Comparison of ENCODE assay signal across 1 cellular context in genomic region chr19:8340341-8341096, GRCh38.
A peak's percentile ranks its signal among the peaks of the same experiment; 100 is the strongest.
TF ChIP-seq lines count a peak whose summit lies in the region.

No MANE protein-coding gene starts in this region.

TF ChIP-seq in HepG2, 621 proteins besides CTCF, POLR2A, EP300 and RAD21 (continued from another document and continues in another):
- TF ChIP-seq BCLAF1 (IDR thresholded peaks at IDR 0.05) (no peak), PATZ1 (CRISPR knock-in tag; IDR thresholded peaks at IDR 0.05) (peak; percentile 57), SMARCE1 (IDR thresholded peaks at IDR 0.05; ENCODE audit: borderline replicate concordance) (no peak), ZNF556 (CRISPR knock-in tag; IDR thresholded peaks at IDR 0.05; ENCODE audit: borderline replicate concordance) (0 out of 2 replicates have a peak, but pooled peaks have one; percentile 53), SSRP1 (CRISPR knock-in tag; IDR thresholded peaks at IDR 0.05) (no peak), ZBTB7A (CRISPR knock-in tag; IDR thresholded peaks at IDR 0.05) (peak; percentile 58; the same call in 1 of the 2 replicates), ATF2 (CRISPR knock-in tag; IDR thresholded peaks at IDR 0.05) (no peak), ZNF703 (CRISPR knock-in tag; IDR thresholded peaks at IDR 0.05; ENCODE audit: borderline replicate concordance) (no peak), TGIF2 (CRISPR knock-in tag; IDR thresholded peaks at IDR 0.05) (no peak), ZGPAT (CRISPR knock-in tag; IDR thresholded peaks at IDR 0.05) (no peak), SALL1 (CRISPR knock-in tag; IDR thresholded peaks at IDR 0.05) (peak; percentile 56), NR2F6 (IDR thresholded peaks at IDR 0.05) (peak; percentile 42; the same call in 1 of the 2 replicates), NR2F6 (CRISPR knock-in tag; IDR thresholded peaks at IDR 0.05) (no peak), ZMYM2 (CRISPR knock-in tag; IDR thresholded peaks at IDR 0.05) (no peak), ASH2L (IDR thresholded peaks at IDR 0.05; ENCODE audit: insufficient read length, low read depth, low read length) (no peak), STAG1 (CRISPR knock-in tag; IDR thresholded peaks at IDR 0.05) (peak; percentile 25; the same call in 1 of the 2 replicates), ZNF83 (CRISPR knock-in tag; IDR thresholded peaks at IDR 0.05; ENCODE audit: borderline replicate concordance) (no peak), PHF20 (CRISPR knock-in tag; IDR thresholded peaks at IDR 0.05) (no peak), ZFY (CRISPR knock-in tag; IDR thresholded peaks at IDR 0.05) (no peak), ESRRA (CRISPR knock-in tag; IDR thresholded peaks at IDR 0.05; ENCODE audit: low read depth) (no peak), NKX3-1 (CRISPR knock-in tag; IDR thresholded peaks at IDR 0.05) (no peak), ARID4A (CRISPR knock-in tag; IDR thresholded peaks at IDR 0.05; ENCODE audit: borderline replicate concordance) (peak; percentile 41; the same call in 1 of the 2 replicates), ZBTB21 (CRISPR knock-in tag; IDR thresholded peaks at IDR 0.05) (no peak), ZNF878 (CRISPR knock-in tag; IDR thresholded peaks at IDR 0.05) (no peak), ZNF232 (CRISPR knock-in tag; IDR thresholded peaks at IDR 0.05; ENCODE audit: borderline replicate concordance) (no peak), TCF12 (IDR thresholded peaks at IDR 0.05) (no peak), TCF12 (CRISPR knock-in tag; IDR thresholded peaks at IDR 0.05) (no peak), ZBTB7B (CRISPR knock-in tag; IDR thresholded peaks at IDR 0.05) (peak; percentile 65; the same call in 1 of the 2 replicates), SOX6 (IDR thresholded peaks at IDR 0.05) (no peak), SOX6 (CRISPR knock-in tag; IDR thresholded peaks at IDR 0.05) (0 out of 2 replicates have a peak, but pooled peaks have one; percentile 16), TEAD2 (CRISPR knock-in tag; IDR thresholded peaks at IDR 0.05) (no peak), SETDB1 (CRISPR knock-in tag; IDR thresholded peaks at IDR 0.05; ENCODE audit: borderline replicate concordance) (no peak), NR2C2 (CRISPR knock-in tag; IDR thresholded peaks at IDR 0.05; ENCODE audit: borderline replicate concordance) (peak; percentile 60; the same call in 1 of the 2 replicates), ZNF605 (CRISPR knock-in tag; IDR thresholded peaks at IDR 0.05) (0 out of 2 replicates have a peak, but pooled peaks have one; percentile 19), MLXIP (CRISPR knock-in tag; IDR thresholded peaks at IDR 0.05; ENCODE audit: borderline replicate concordance) (no peak), ZNF513 (CRISPR knock-in tag; conservative IDR thresholded peaks at IDR 0.05) (no peak), KDM5A (IDR thresholded peaks at IDR 0.05; ENCODE audit: borderline replicate concordance, low read length) (no peak), CENPBD1 (CRISPR knock-in tag; IDR thresholded peaks at IDR 0.05; ENCODE audit: borderline replicate concordance, low read depth) (no peak), ETV6 (CRISPR knock-in tag; conservative IDR thresholded peaks at IDR 0.05) (0 out of 2 replicates have a peak, but pooled peaks have one; percentile 32), SNRNP70 (IDR thresholded peaks at IDR 0.05; ENCODE audit: low read depth, low read length) (no peak), THAP7 (CRISPR knock-in tag; IDR thresholded peaks at IDR 0.05) (no peak), GTF3A (CRISPR knock-in tag; conservative IDR thresholded peaks at IDR 0.05) (no peak), PBX3 (CRISPR knock-in tag; IDR thresholded peaks at IDR 0.05; ENCODE audit: borderline replicate concordance) (no peak), CEBPB (IDR thresholded peaks at IDR 0.05; ENCODE audit: borderline replicate concordance, low read depth, low read length) (peak; percentile 58; the same call in 1 of the 2 replicates)
